ENCODE assay signal across 28 cellular contexts in the genomic region with DNA sequence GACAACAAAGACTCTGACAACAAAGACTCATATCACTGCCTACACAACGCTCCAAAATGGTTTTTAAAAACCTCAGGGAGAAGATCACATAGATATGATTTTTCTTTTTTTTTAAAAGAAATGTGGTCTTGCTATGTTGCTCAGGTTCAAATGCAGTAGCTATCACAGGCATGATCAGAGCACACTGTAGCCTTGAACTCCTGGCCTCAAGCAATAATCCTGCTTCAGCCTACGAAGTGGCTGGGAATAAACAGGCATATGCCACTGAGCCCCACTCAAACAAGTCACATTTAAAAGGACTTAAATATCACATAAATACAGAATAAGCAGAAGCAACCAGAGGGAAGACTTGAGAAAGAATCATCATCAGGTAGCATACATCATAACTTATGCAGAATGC. TPM values are rescaled to one million over a fixed set of nuclear protein-coding genes. Genes with fewer than 3 reads are reported as not detected.
DNase-seq lines count a peak whose midpoint lies in the region; ATAC-seq and TF ChIP-seq lines count a peak whose summit lies in the region.
"Had no signal": no experiment of that assay in that cellular context is flagged by ENCODE, and none has a peak within 500 bp of the region (broad histone marks: within the 10 kb centered on the region; RNA-seq: fewer than 3 reads in every experiment).

No MANE protein-coding gene starts in this region.

- intact Hi-C loops in PC-3 (cut with micrococcal nuclease) (no loop called here), left ventricle myocardium superior (cut with micrococcal nuclease) (no loop called here)

- POLR2A ChIA-PET in PC-3 (lab: Charles Lee; ENCODE audit: unreplicated experiment) = no interaction called here

- TF ChIP-seq CTCF in PC-3 (conservative IDR thresholded peaks at IDR 0.05; ENCODE audit: low read depth, low read length) = no peak

- H3K4me2 ChIP-seq in PC-3 (ENCODE audit: low read length) = no peak overlapping the region
- H3K4me2 ChIP-seq: hepatocyte had no signal

- no peaks in the 10 kb centered on the region for H3K9me2 ChIP-seq in PC-3 (replicated peaks; ENCODE audit: low read length)

- CTCF ChIA-PET in PC-3 (lab: Charles Lee) = no interaction called here

- no peak overlapping the region for H3K4me3 Mint-ChIP-seq in stimulated activated naive CD8-positive, alpha-beta T cell treated with anti-CD3 and anti-CD28 coated beads, Interleukin-15, Interleukin-2, amounts not matched to agents 100 ng/mL and 50 ng/mL, for 24 hours
- peak overlapping the region in 3 of 5 donors; percentile 4 to 27 (median 12) for H3K4me3 Mint-ChIP-seq in immature natural killer cell
- H3K4me3 Mint-ChIP-seq: activated B cell treated with CpG ODN at 0.5 μM for 24 hours; nephron progenitor cell; stimulated activated naive B cell treated with anti-CD40 and anti-IgM and Interleukin-4, amounts not matched to agents 10 μg/mL and 1 μg/mL and 100 μg/mL, for 72 hours had no signal

- H3K27me3 Mint-ChIP-seq in stimulated activated naive CD8-positive, alpha-beta T cell treated with anti-CD3 and anti-CD28 coated beads, Interleukin-15, Interleukin-2, amounts not matched to agents 100 ng/mL and 50 ng/mL, for 24 hours = no peaks in the 10 kb centered on the region
- peaks cover 0 to 2% (median 0%) of the 10 kb centered on the region in 3 donors for H3K27me3 Mint-ChIP-seq in immature natural killer cell (ENCODE audit: low read depth in 3 of 3)
- H3K27me3 Mint-ChIP-seq: activated B cell treated with CpG ODN at 0.5 μM for 24 hours; CD4-positive, alpha-beta memory T cell; stimulated activated naive B cell treated with anti-CD40 and anti-IgM and Interleukin-4, amounts not matched to agents 10 μg/mL and 1 μg/mL and 100 μg/mL, for 72 hours had no signal

- H3K27ac ChIP-seq in PC-3 (ENCODE audit: low read length) = no peak overlapping the region
- H3K27ac ChIP-seq: brain microvascular endothelial cell, foreskin keratinocyte, hepatocyte, pancreas, right atrium auricular region, spleen had no signal

- peak overlapping the region; percentile 74 for H3K27ac Mint-ChIP-seq in stimulated activated naive CD8-positive, alpha-beta T cell treated with anti-CD3 and anti-CD28 coated beads, Interleukin-15, Interleukin-2, amounts not matched to agents 100 ng/mL and 50 ng/mL, for 24 hours
- H3K27ac Mint-ChIP-seq in immature natural killer cell = peak overlapping the region in 4 of 6 donors; percentile 41 to 69 (median 54)
- H3K27ac Mint-ChIP-seq: activated B cell treated with CpG ODN at 0.5 μM for 24 hours; nephron progenitor cell; stimulated activated naive B cell treated with anti-CD40 and anti-IgM and Interleukin-4, amounts not matched to agents 10 μg/mL and 1 μg/mL and 100 μg/mL, for 72 hours had no signal

- H3K27me3 ChIP-seq in PC-3 (ENCODE audit: low read length) = no peaks in the 10 kb centered on the region
- H3K27me3 ChIP-seq: brain microvascular endothelial cell, foreskin keratinocyte, hepatocyte, pancreas, right atrium auricular region, spleen had no signal

- H3K36me3 Mint-ChIP-seq in stimulated activated naive CD8-positive, alpha-beta T cell treated with anti-CD3 and anti-CD28 coated beads, Interleukin-15, Interleukin-2, amounts not matched to agents 100 ng/mL and 50 ng/mL, for 24 hours (ENCODE audit: low read depth) = peaks cover 87% of the 10 kb centered on the region
- H3K36me3 Mint-ChIP-seq in immature natural killer cell = peaks cover 9 to 23% (median 15%) of the 10 kb centered on the region in 3 donors

- no peaks in the 10 kb centered on the region for H3K9me3 Mint-ChIP-seq in stimulated activated naive CD8-positive, alpha-beta T cell treated with anti-CD3 and anti-CD28 coated beads, Interleukin-15, Interleukin-2, amounts not matched to agents 100 ng/mL and 50 ng/mL, for 24 hours
- H3K9me3 Mint-ChIP-seq in immature natural killer cell = no peaks in the 10 kb centered on the region
- H3K9me3 Mint-ChIP-seq: activated B cell treated with CpG ODN at 0.5 μM for 24 hours; CD4-positive, alpha-beta memory T cell; stimulated activated naive B cell treated with anti-CD40 and anti-IgM and Interleukin-4, amounts not matched to agents 10 μg/mL and 1 μg/mL and 100 μg/mL, for 72 hours had no signal

- peaks cover 78% of the 10 kb centered on the region for H4K20me1 ChIP-seq in PC-3 (ENCODE audit: low read length)

- no peaks in the 10 kb centered on the region for H3F3A ChIP-seq in PC-3 (ENCODE audit: low read length, unreplicated experiment)

- no peak for ATAC-seq in stimulated activated naive CD8-positive, alpha-beta T cell treated with anti-CD3 and anti-CD28 coated beads, Interleukin-15, Interleukin-2, amounts not matched to agents 100 U/mL and 50 U/mL, for 24 hours
- ATAC-seq in PC-3 = no peak
- ATAC-seq in left ventricle myocardium superior = no peak
- no peak for ATAC-seq in GM18909 (IDR thresholded peaks at IDR 0.05; ENCODE audit: poor library complexity, unreplicated experiment)
- ATAC-seq: esophagus mucosa, foreskin keratinocyte, pancreas had no signal

- no peak overlapping the region for H3K4me3 ChIP-seq in PC-3 (ENCODE audit: low read length)
- H3K4me3 ChIP-seq: hepatocyte, pancreas, right atrium auricular region, spleen had no signal

- no peak overlapping the region for H2AFZ ChIP-seq in PC-3 (ENCODE audit: low read length)
- H2AFZ ChIP-seq: hepatocyte had no signal

- no peak for DNase-seq in stimulated activated naive CD8-positive, alpha-beta T cell treated with anti-CD3 and anti-CD28 coated beads, Interleukin-15, Interleukin-2, amounts not matched to agents 100 U/mL and 50 U/mL, for 24 hours
- no peak for DNase-seq in PC-3
- no peak for DNase-seq in immature natural killer cell
- no peak for DNase-seq in left ventricle myocardium superior
- DNase-seq in NCI-H526 (lab: John Stamatoyannopoulos, UW) = no peak
- DNase-seq: activated B cell treated with CpG ODN at 0.5 μM for 24 hours; activated CD8-positive, alpha-beta memory T cell treated with anti-CD3 and anti-CD28 coated beads for 24 hours; brain microvascular endothelial cell; CD4-positive, alpha-beta memory T cell; DMS153; effector CD8-positive, alpha-beta T cell; foreskin keratinocyte; IMR-90; NCI-H2081; NCI-H226; NCI-H748 treated with DMSO at 0.1 percent for 48 hours; nephron progenitor cell; pancreas; Right ventricle myocardium superior; spleen; stimulated activated CD4-positive, alpha-beta T cell treated with anti-CD3 and anti-CD28 coated beads, Interleukin-4, amount 100 ng/mL, for 1 hour; stimulated activated naive B cell treated with anti-CD40 and anti-IgM and Interleukin-4, amounts not matched to agents 10 μg/mL and 1 μg/mL and 100 μg/mL, for 72 hours; T1000 had no signal

- peaks cover 100% of the 10 kb centered on the region for H3K79me2 ChIP-seq in PC-3 (ENCODE audit: low read length)

- peaks cover 49% of the 10 kb centered on the region for H3K36me3 ChIP-seq in PC-3 (ENCODE audit: low read depth, low read length)

- H3K9me3 ChIP-seq in PC-3 (ENCODE audit: low read length) = no peaks in the 10 kb centered on the region
- H3K9me3 ChIP-seq: pancreas, right atrium auricular region, spleen had no signal

- peaks cover 86% of the 10 kb centered on the region for H3K4me1 Mint-ChIP-seq in stimulated activated naive CD8-positive, alpha-beta T cell treated with anti-CD3 and anti-CD28 coated beads, Interleukin-15, Interleukin-2, amounts not matched to agents 100 ng/mL and 50 ng/mL, for 24 hours (ENCODE audit: low read depth)
- H3K4me1 Mint-ChIP-seq in immature natural killer cell = peaks cover 75 to 96% of the 10 kb centered on the region in 2 donors
- H3K4me1 Mint-ChIP-seq: nephron progenitor cell had no signal

- no peaks in the 10 kb centered on the region for H3K4me1 ChIP-seq in PC-3 (ENCODE audit: insufficient read depth, low read length)
- H3K4me1 ChIP-seq: foreskin keratinocyte had no signal

- no peak overlapping the region for H3K9ac ChIP-seq in PC-3 (ENCODE audit: low read length)

- TSS peak; percentile 4 for BruUV-seq in PC-3 (replicated peaks; lab: Mats Ljungman, UMichigan)

RNA-seq across cellular contexts. Expression of gene DHX15, which starts 14.7 kb away (rescaled TPM):
- total RNA-seq in PC-3 (2014; rRNA removed) (201 and 229 TPM in 2 replicates), left ventricle myocardium superior (53.0 TPM)
- polyA plus RNA-seq in immature natural killer cell = 10 to 100 TPM; 41.7 to 71.4 (median 65.4) TPM
